ENCODE assay signal across 1 cellular context in the genomic region with DNA sequence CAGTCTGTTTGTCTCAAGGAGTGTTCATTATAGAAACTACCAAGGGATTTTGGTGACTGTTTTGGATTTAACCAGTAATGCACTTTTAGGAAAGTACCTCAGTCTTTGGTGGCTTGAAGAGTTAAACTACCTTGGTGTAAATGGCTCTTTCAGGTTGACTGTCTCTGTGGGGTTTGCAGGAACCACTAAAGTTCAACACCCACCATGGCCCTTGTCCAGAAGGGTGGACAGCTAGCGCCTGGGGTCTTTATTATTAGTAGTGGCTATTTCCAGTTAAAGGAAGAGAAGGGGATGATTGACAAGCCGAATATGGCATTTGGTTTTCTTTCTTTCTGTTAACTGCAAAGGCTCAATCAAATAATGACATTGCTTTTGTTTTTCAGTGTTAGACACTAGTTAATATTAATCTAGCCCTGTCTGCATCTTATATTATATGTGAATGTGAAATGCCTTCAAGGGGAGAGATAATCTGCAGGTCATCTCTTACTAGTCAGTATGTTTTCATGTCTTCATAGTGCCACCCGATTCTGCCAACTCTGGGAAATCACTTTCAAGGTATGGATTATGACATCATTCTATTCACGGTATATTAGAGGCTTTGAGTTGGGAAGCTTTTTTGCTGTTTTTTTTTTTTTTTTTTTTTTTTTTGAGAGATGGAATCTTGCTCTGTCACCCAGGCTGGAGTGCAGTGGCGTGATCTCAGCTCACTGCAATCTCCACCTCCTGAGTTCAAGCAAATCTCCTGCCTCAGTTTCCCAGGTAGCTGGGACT.
A peak's percentile ranks its signal among the peaks of the same experiment; 100 is the strongest.
TF ChIP-seq lines count a peak whose summit lies in the region.

No MANE protein-coding gene starts in this region.

TF ChIP-seq in GM12878, 131 proteins besides CTCF, POLR2A, EP300 and RAD21 (continued from another document and continues in another):
- TF ChIP-seq ZNF592 (IDR thresholded peaks at IDR 0.05) = no peak
- peak; percentile 66 for TF ChIP-seq JUNB (IDR thresholded peaks at IDR 0.05)
- TF ChIP-seq BHLHE40 (IDR thresholded peaks at IDR 0.05; ENCODE audit: borderline replicate concordance in 1 of 2, low read depth in 2 of 2, low read length in 1 of 2) = peak in 1 of 2 experiments; percentile 24; a peak in 1 of 4 replicates
- TF ChIP-seq SMAD1 (IDR thresholded peaks at IDR 0.05; ENCODE audit: low read depth, partially characterized antibody) = no peak
- TF ChIP-seq RB1 (IDR thresholded peaks at IDR 0.05; ENCODE audit: borderline replicate concordance) = no peak
- TF ChIP-seq ZNF384 (IDR thresholded peaks at IDR 0.05; ENCODE audit: borderline replicate concordance, low read depth, low read length) = no peak
- TF ChIP-seq ZNF207 (IDR thresholded peaks at IDR 0.05; ENCODE audit: borderline replicate concordance) = no peak
- no peak for TF ChIP-seq WRNIP1 (IDR thresholded peaks at IDR 0.05; ENCODE audit: borderline replicate concordance, low read depth, low read length)
- TF ChIP-seq, protein P1, sequence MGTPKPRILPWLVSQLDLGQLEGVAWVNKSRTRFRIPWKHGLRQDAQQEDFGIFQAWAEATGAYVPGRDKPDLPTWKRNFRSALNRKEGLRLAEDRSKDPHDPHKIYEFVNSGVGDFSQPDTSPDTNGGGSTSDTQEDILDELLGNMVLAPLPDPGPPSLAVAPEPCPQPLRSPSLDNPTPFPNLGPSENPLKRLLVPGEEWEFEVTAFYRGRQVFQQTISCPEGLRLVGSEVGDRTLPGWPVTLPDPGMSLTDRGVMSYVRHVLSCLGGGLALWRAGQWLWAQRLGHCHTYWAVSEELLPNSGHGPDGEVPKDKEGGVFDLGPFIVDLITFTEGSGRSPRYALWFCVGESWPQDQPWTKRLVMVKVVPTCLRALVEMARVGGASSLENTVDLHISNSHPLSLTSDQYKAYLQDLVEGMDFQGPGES (IDR thresholded peaks at IDR 0.05) = no peak
- TF ChIP-seq SKIL (IDR thresholded peaks at IDR 0.05; ENCODE audit: low read depth, poor library complexity, severe bottlenecking) = peak; percentile 91
- TF ChIP-seq, protein P2, sequence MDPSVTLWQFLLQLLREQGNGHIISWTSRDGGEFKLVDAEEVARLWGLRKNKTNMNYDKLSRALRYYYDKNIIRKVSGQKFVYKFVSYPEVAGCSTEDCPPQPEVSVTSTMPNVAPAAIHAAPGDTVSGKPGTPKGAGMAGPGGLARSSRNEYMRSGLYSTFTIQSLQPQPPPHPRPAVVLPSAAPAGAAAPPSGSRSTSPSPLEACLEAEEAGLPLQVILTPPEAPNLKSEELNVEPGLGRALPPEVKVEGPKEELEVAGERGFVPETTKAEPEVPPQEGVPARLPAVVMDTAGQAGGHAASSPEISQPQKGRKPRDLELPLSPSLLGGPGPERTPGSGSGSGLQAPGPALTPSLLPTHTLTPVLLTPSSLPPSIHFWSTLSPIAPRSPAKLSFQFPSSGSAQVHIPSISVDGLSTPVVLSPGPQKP (IDR thresholded peaks at IDR 0.05; ENCODE audit: low read depth, low read length) = no peak
- peak; percentile 43 for TF ChIP-seq RELA (IDR thresholded peaks at IDR 0.05; ENCODE audit: borderline replicate concordance, partially characterized antibody)
- TF ChIP-seq, protein P3, sequence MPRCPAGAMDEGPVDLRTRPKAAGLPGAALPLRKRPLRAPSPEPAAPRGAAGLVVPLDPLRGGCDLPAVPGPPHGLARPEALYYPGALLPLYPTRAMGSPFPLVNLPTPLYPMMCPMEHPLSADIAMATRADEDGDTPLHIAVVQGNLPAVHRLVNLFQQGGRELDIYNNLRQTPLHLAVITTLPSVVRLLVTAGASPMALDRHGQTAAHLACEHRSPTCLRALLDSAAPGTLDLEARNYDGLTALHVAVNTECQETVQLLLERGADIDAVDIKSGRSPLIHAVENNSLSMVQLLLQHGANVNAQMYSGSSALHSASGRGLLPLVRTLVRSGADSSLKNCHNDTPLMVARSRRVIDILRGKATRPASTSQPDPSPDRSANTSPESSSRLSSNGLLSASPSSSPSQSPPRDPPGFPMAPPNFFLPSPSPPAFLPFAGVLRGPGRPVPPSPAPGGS (IDR thresholded peaks at IDR 0.05; ENCODE audit: borderline replicate concordance, insufficient read depth, low read depth, low read length, poor library complexity, severe bottlenecking) = no peak
- no peak for TF ChIP-seq ETV6 (conservative IDR thresholded peaks at IDR 0.05 in 1 of 2, IDR thresholded peaks at IDR 0.05 in 1 of 2; ENCODE audit: borderline replicate concordance in 1 of 2, low read depth in 1 of 2)
- TF ChIP-seq NR2F1 (conservative IDR thresholded peaks at IDR 0.05) = peak; percentile 95
- TF ChIP-seq HDGF (IDR thresholded peaks at IDR 0.05) = no peak
- no peak for TF ChIP-seq MYC (IDR thresholded peaks at IDR 0.05; ENCODE audit: insufficient read depth, insufficient read length, insufficient replicate concordance, low read length, severe bottlenecking)
- TF ChIP-seq, protein P4, sequence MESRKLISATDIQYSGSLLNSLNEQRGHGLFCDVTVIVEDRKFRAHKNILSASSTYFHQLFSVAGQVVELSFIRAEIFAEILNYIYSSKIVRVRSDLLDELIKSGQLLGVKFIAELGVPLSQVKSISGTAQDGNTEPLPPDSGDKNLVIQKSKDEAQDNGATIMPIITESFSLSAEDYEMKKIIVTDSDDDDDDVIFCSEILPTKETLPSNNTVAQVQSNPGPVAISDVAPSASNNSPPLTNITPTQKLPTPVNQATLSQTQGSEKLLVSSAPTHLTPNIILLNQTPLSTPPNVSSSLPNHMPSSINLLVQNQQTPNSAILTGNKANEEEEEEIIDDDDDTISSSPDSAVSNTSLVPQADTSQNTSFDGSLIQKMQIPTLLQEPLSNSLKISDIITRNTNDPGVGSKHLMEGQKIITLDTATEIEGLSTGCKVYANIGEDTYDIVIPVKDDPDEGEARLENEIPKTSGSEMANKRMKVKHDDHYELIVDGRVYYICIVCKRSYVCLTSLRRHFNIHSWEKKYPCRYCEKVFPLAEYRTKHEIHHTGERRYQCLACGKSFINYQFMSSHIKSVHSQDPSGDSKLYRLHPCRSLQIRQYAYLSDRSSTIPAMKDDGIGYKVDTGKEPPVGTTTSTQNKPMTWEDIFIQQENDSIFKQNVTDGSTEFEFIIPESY (IDR thresholded peaks at IDR 0.05) = no peak
- no peak for TF ChIP-seq FOXM1 (IDR thresholded peaks at IDR 0.05; ENCODE audit: low read depth, low read length)
- TF ChIP-seq NFIC (IDR thresholded peaks at IDR 0.05; ENCODE audit: low read depth, low read length) = peak; percentile 61; the same call in 1 of the 2 replicates
- TF ChIP-seq ZNF217 (IDR thresholded peaks at IDR 0.05) = 0 out of 2 replicates have a peak, but pooled peaks have one; percentile 42
- no peak for TF ChIP-seq ZBTB4 (CRISPR knock-in tag; IDR thresholded peaks at IDR 0.05)
- no peak for TF ChIP-seq ZNF622 (IDR thresholded peaks at IDR 0.05)
- TF ChIP-seq BCL11A (IDR thresholded peaks at IDR 0.05; ENCODE audit: low read depth, low read length) = peak; percentile 85
- TF ChIP-seq, protein P5, sequence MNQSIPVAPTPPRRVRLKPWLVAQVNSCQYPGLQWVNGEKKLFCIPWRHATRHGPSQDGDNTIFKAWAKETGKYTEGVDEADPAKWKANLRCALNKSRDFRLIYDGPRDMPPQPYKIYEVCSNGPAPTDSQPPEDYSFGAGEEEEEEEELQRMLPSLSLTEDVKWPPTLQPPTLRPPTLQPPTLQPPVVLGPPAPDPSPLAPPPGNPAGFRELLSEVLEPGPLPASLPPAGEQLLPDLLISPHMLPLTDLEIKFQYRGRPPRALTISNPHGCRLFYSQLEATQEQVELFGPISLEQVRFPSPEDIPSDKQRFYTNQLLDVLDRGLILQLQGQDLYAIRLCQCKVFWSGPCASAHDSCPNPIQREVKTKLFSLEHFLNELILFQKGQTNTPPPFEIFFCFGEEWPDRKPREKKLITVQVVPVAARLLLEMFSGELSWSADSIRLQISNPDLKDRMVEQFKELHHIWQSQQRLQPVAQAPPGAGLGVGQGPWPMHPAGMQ (IDR thresholded peaks at IDR 0.05; ENCODE audit: borderline replicate concordance) = no peak
- no peak for TF ChIP-seq TAF1 (IDR thresholded peaks at IDR 0.05; ENCODE audit: borderline replicate concordance, low read depth, low read length)
- TF ChIP-seq MEF2B (IDR thresholded peaks at IDR 0.05; ENCODE audit: partially characterized antibody, poor library complexity, severe bottlenecking) = peak; percentile 54
- TF ChIP-seq CREB1 (IDR thresholded peaks at IDR 0.05; ENCODE audit: low read depth) = no peak
- peak; percentile 93 for TF ChIP-seq DPF2 (IDR thresholded peaks at IDR 0.05)
- no peak for TF ChIP-seq YBX1 (IDR thresholded peaks at IDR 0.05)
- TF ChIP-seq, protein P6, sequence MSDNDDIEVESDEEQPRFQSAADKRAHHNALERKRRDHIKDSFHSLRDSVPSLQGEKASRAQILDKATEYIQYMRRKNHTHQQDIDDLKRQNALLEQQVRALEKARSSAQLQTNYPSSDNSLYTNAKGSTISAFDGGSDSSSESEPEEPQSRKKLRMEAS (IDR thresholded peaks at IDR 0.05; ENCODE audit: low read depth, low read length) = no peak
- peak; percentile 87 for TF ChIP-seq MTA2 (IDR thresholded peaks at IDR 0.05; ENCODE audit: low read depth)
- peak; percentile 60; the same call in 1 of the 2 replicates for TF ChIP-seq BMI1 (IDR thresholded peaks at IDR 0.05; ENCODE audit: borderline replicate concordance)
- no peak for TF ChIP-seq CEBPB (IDR thresholded peaks at IDR 0.05; ENCODE audit: borderline replicate concordance in 1 of 2, low read depth in 2 of 2, low read length in 2 of 2)
- peak; percentile 85 for TF ChIP-seq IKZF1 (conservative IDR thresholded peaks at IDR 0.05)
- peak; percentile 81 for TF ChIP-seq RUNX3 (IDR thresholded peaks at IDR 0.05; ENCODE audit: low read length)
- no peak for TF ChIP-seq MYB (IDR thresholded peaks at IDR 0.05; ENCODE audit: borderline replicate concordance, low read depth, low read length)
- TF ChIP-seq, protein P7, sequence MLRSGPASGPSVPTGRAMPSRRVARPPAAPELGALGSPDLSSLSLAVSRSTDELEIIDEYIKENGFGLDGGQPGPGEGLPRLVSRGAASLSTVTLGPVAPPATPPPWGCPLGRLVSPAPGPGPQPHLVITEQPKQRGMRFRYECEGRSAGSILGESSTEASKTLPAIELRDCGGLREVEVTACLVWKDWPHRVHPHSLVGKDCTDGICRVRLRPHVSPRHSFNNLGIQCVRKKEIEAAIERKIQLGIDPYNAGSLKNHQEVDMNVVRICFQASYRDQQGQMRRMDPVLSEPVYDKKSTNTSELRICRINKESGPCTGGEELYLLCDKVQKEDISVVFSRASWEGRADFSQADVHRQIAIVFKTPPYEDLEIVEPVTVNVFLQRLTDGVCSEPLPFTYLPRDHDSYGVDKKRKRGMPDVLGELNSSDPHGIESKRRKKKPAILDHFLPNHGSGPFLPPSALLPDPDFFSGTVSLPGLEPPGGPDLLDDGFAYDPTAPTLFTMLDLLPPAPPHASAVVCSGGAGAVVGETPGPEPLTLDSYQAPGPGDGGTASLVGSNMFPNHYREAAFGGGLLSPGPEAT (IDR thresholded peaks at IDR 0.05; ENCODE audit: low read depth) = peak; percentile 95
